Comparison of ENCODE assay signal across 14 cellular contexts in the genomic region with DNA sequence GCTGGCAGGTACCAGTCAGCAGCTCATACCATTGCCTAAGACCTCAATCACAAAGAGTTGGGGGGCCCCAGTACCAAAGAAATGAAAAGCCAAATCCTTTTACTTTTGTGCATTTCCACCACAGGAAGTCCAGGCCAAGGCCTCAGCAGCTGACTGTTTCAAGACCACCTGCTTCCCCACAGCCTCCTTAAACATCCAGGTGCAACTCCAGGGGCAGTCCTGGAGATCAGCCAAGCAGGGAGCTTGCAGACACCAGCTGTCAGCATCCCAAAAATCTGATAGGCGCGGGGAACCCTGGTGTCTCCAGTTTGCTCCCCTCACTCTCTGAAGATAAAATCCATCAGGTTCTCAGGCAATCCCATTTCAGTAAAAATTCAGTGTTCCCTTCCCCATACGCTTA.
DNase-seq lines count a peak whose midpoint lies in the region; ATAC-seq and TF ChIP-seq lines count a peak whose summit lies in the region.
"Had no signal": no experiment of that assay in that cellular context is flagged by ENCODE, and none has a peak within 500 bp of the region (broad histone marks: within the 10 kb centered on the region; RNA-seq: fewer than 3 reads in every experiment).

No MANE protein-coding gene starts in this region.

- no peak for TF ChIP-seq CTCF in thyroid gland (IDR thresholded peaks at IDR 0.05)

- no peaks in the 10 kb centered on the region for H3K27me3 ChIP-seq in thyroid gland
- H3K27me3 ChIP-seq: uterus had no signal

- POLR2A ChIA-PET in activated CD4-positive, alpha-beta memory T cell treated with anti-CD3 and anti-CD28 coated beads for 36 hours (lab: Charles Lee), result no interaction called here
- POLR2A ChIA-PET in activated CD4-positive, alpha-beta memory T cell treated with anti-CD3 and anti-CD28 coated beads, Interleukin-2, amount 10 ng/mL, durations not matched to agents 7 days and 5 days (lab: Charles Lee), result interaction anchor here (0.8 to 1.2 kb wide), 4 partner anchors 11 to 203 kb away, joined by 3 read pairs; no protein-coding TSS in a partner anchor
- POLR2A ChIA-PET in T-cell (lab: Charles Lee), result interaction anchor here in 1 of 2 donors (0.6 kb wide), 1 partner anchor 92 kb away, joined by 3 read pairs; no protein-coding TSS in a partner anchor

- no peak overlapping the region for H3K4me3 ChIP-seq in thyroid gland (replicated peaks in 1 of 3)
- H3K4me3 ChIP-seq: K562, uterus had no signal

- H3K4me3 Mint-ChIP-seq in activated CD4-positive, alpha-beta memory T cell treated with anti-CD3 and anti-CD28 coated beads for 36 hours, result no peak overlapping the region
- no peak overlapping the region for H3K4me3 Mint-ChIP-seq in activated CD4-positive, alpha-beta memory T cell treated with anti-CD3 and anti-CD28 coated beads, Interleukin-2, amount 10 ng/mL, durations not matched to agents 7 days and 5 days
- no peak overlapping the region for H3K4me3 Mint-ChIP-seq in T-cell

- 68 to 73% methylated on average over 3 of the region's 3 CpGs for WGBS in thyroid gland, 2 donors

- H3K27ac ChIP-seq in thyroid gland, result peak overlapping the region; percentile 4 to 93 (median 82)
- H3K27ac ChIP-seq in caudate nucleus (ENCODE audit: low read depth, low read length), result no peak overlapping the region
- H3K27ac ChIP-seq: uterus had no signal

- H3K36me3 Mint-ChIP-seq in activated CD4-positive, alpha-beta memory T cell treated with anti-CD3 and anti-CD28 coated beads for 36 hours, result no peaks in the 10 kb centered on the region
- H3K36me3 Mint-ChIP-seq in activated CD4-positive, alpha-beta memory T cell treated with anti-CD3 and anti-CD28 coated beads, Interleukin-2, amount 10 ng/mL, durations not matched to agents 7 days and 5 days (ENCODE audit: low read depth), result peaks cover 26% of the 10 kb centered on the region
- peaks cover 14% of the 10 kb centered on the region for H3K36me3 Mint-ChIP-seq in T-cell

- CTCF ChIA-PET in activated CD4-positive, alpha-beta memory T cell treated with anti-CD3 and anti-CD28 coated beads for 36 hours (lab: Charles Lee), result interaction anchor here (0.9 to 2.9 kb wide), 4 partner anchors 11 to 18 kb away, joined by 3 to 22 read pairs (median 4); no protein-coding TSS in a partner anchor
- CTCF ChIA-PET in activated CD4-positive, alpha-beta memory T cell treated with anti-CD3 and anti-CD28 coated beads, Interleukin-2, amount 10 ng/mL, durations not matched to agents 7 days and 5 days (lab: Charles Lee), result interaction anchor here (0.5 to 5.9 kb wide), 3 partner anchors 15 to 704 kb away, joined by 3 to 44 read pairs (median 4); no protein-coding TSS in a partner anchor
- CTCF ChIA-PET in T-cell (lab: Charles Lee), result interaction anchor here (1.0 to 1.5 kb wide), 3 partner anchors 11 to 16 kb away, joined by 3 to 7 read pairs (median 4); no protein-coding TSS in a partner anchor

- no peaks in the 10 kb centered on the region for H3K36me3 ChIP-seq in thyroid gland
- H3K36me3 ChIP-seq: uterus had no signal

- H3K9me3 Mint-ChIP-seq in activated CD4-positive, alpha-beta memory T cell treated with anti-CD3 and anti-CD28 coated beads for 36 hours, result no peaks in the 10 kb centered on the region
- H3K9me3 Mint-ChIP-seq in activated CD4-positive, alpha-beta memory T cell treated with anti-CD3 and anti-CD28 coated beads, Interleukin-2, amount 10 ng/mL, durations not matched to agents 7 days and 5 days, result no peaks in the 10 kb centered on the region
- no peaks in the 10 kb centered on the region for H3K9me3 Mint-ChIP-seq in T-cell

- H3K27me3 Mint-ChIP-seq in activated CD4-positive, alpha-beta memory T cell treated with anti-CD3 and anti-CD28 coated beads for 36 hours, result no peaks in the 10 kb centered on the region
- H3K27me3 Mint-ChIP-seq in activated CD4-positive, alpha-beta memory T cell treated with anti-CD3 and anti-CD28 coated beads, Interleukin-2, amount 10 ng/mL, durations not matched to agents 7 days and 5 days, result no peaks in the 10 kb centered on the region
- H3K27me3 Mint-ChIP-seq in T-cell, result no peaks in the 10 kb centered on the region

- H3K27ac Mint-ChIP-seq in activated CD4-positive, alpha-beta memory T cell treated with anti-CD3 and anti-CD28 coated beads for 36 hours, result peak overlapping the region; percentile 42
- no peak overlapping the region for H3K27ac Mint-ChIP-seq in activated CD4-positive, alpha-beta memory T cell treated with anti-CD3 and anti-CD28 coated beads, Interleukin-2, amount 10 ng/mL, durations not matched to agents 7 days and 5 days
- H3K27ac Mint-ChIP-seq in T-cell, result peak overlapping the region; percentile 34 to 49

- no peak for TF ChIP-seq POLR2A in thyroid gland (IDR thresholded peaks at IDR 0.05)

- intact Hi-C loops in activated CD4-positive, alpha-beta memory T cell treated with anti-CD3 and anti-CD28 coated beads for 36 hours (cut with micrococcal nuclease), result no loop called here
- intact Hi-C loops in thyroid gland (cut with DNase I), result no loop called here

- H3K4me1 ChIP-seq in thyroid gland, result peaks cover 52 to 65% of the 10 kb centered on the region in 2 donors
- H3K4me1 ChIP-seq: uterus had no signal

- no peak for ATAC-seq in T-cell (replicated peaks in 1 of 4)
- ATAC-seq: K562 had no signal

- no peak for DNase-seq in activated CD4-positive, alpha-beta memory T cell treated with anti-CD3 and anti-CD28 coated beads for 36 hours
- DNase-seq in activated CD4-positive, alpha-beta memory T cell treated with anti-CD3 and anti-CD28 coated beads, Interleukin-2, amount 10 ng/mL, durations not matched to agents 7 days and 5 days, result no peak
- DNase-seq in NCI-H1105 treated with DMSO at 0.1 percent for 48 hours (lab: John Stamatoyannopoulos, UW) (peak; percentile 95), T-cell (no peak), thyroid gland (peak in 1 of 2 donors; percentile 47), NCI-H446 treated with DMSO at 0.1 percent for 48 hours (lab: John Stamatoyannopoulos, UW) (no peak), SIG-M5 (lab: John Stamatoyannopoulos, UW) (no peak), caudate nucleus (lab: John Stamatoyannopoulos, UW) (no peak)
- DNase-seq: activated CD4-positive, CD25-positive, alpha-beta regulatory T cell; activated T-cell treated with anti-CD3 and anti-CD28 coated beads, Interleukin-2, amount 50 U/mL, for 1 hour; mesendoderm; stimulated activated CD8-positive, alpha-beta memory T cell treated with anti-CD3 and anti-CD28 coated beads, Interleukin-4, amount 100 ng/mL, for 48 hours; uterus had no signal

- no peaks in the 10 kb centered on the region for H3K9me3 ChIP-seq in thyroid gland
- H3K9me3 ChIP-seq: uterus had no signal

- peaks cover 56% of the 10 kb centered on the region for H3K4me1 Mint-ChIP-seq in activated CD4-positive, alpha-beta memory T cell treated with anti-CD3 and anti-CD28 coated beads for 36 hours (ENCODE audit: low read depth)
- H3K4me1 Mint-ChIP-seq in activated CD4-positive, alpha-beta memory T cell treated with anti-CD3 and anti-CD28 coated beads, Interleukin-2, amount 10 ng/mL, durations not matched to agents 7 days and 5 days, result peaks cover 53% of the 10 kb centered on the region
- peaks cover 48 to 61% (median 57%) of the 10 kb centered on the region in 3 donors for H3K4me1 Mint-ChIP-seq in T-cell
